Comparison of ENCODE assay signal across 8 cellular contexts in the genomic region with DNA sequence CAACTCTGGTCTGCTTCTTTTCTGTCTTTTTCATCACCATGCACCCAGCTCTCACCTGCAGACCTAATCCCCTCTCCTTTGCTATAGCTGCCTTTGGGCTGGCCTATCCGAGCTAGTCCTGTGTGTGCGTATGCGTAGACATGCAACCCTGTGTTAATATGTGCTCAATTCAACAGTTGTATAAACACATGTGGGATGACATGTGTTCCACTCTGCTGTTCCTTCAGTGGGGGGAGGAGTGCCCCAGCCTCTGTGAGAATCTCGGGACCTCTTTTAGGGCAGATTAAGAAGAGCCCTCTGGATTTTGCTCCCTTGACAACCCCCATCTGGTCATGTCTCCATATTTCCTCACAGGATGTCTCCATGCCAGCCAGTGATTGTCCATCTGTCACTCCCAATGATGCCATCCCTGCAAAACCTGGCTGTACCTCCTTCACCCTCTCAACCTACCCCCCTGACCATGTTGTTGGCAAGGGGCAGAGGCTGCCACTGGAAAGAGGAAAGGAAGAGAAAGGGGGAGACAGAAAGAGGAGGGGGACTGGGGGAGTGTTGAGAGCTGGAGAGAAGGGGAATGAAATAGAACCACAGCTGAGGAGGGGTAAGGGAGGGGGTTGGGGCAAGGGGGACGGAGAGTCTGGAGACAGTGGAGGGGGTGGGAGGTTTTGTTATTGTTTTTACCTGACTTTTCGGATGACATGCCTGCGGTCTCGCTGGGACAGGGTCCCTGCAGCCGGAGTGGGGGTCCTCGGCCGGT. TPM values are rescaled to one million over a fixed set of nuclear protein-coding genes. Genes with fewer than 3 reads are reported as not detected.
DNase-seq lines count a peak whose midpoint lies in the region; TF ChIP-seq lines count a peak whose summit lies in the region.

No MANE protein-coding gene starts in this region.

- peak overlapping the region in 57 of 59 donors; percentile 6 to 99 (median 95) for H3K27ac ChIP-seq in dorsolateral prefrontal cortex
- H3K27ac ChIP-seq in neural cell (ENCODE audit: low read length), result no peak overlapping the region
- H3K27ac ChIP-seq in effector memory CD4-positive, alpha-beta T cell (ENCODE audit: insufficient read depth, low read length, poor library complexity, severe bottlenecking), result no peak overlapping the region

- H3K4me3 ChIP-seq in AG09309 (ENCODE audit: control insufficient read depth, low read depth, low read length) (peak overlapping the region; percentile 37), dorsolateral prefrontal cortex (peak overlapping the region; percentile 22 to 95 (median 83)), neural cell (ENCODE audit: low read length) (peak overlapping the region; percentile 79), MG63 (no peak overlapping the region)
- H3K4me3 ChIP-seq in effector memory CD4-positive, alpha-beta T cell (ENCODE audit: insufficient read depth, low read depth, low read length, poor library complexity, severe bottlenecking), result no peak overlapping the region

- H3K27me3 ChIP-seq in dorsolateral prefrontal cortex (no peaks in the 10 kb centered on the region), neural cell (ENCODE audit: insufficient read depth, low read depth, low read length) (peaks cover 47% of the 10 kb centered on the region), MG63 (no peaks in the 10 kb centered on the region)
- H3K27me3 ChIP-seq in effector memory CD4-positive, alpha-beta T cell (replicated peaks; ENCODE audit: control insufficient read depth, insufficient read depth, low read length, poor library complexity, severe bottlenecking), result peaks cover 11% of the 10 kb centered on the region

- H3K36me3 ChIP-seq in neural cell (ENCODE audit: insufficient read depth, low read length) (no peaks in the 10 kb centered on the region), MG63 (no peaks in the 10 kb centered on the region)
- no peaks in the 10 kb centered on the region for H3K36me3 ChIP-seq in effector memory CD4-positive, alpha-beta T cell (ENCODE audit: control insufficient read depth, insufficient read depth, low read length)

- TF ChIP-seq CTCF in AG09309 (IDR thresholded peaks at IDR 0.05; ENCODE audit: control insufficient read depth, insufficient read depth, low read depth, low read length, missing control alignments) (no peak), dorsolateral prefrontal cortex (IDR thresholded peaks at IDR 0.05 in 54 of 56, conservative IDR thresholded peaks at IDR 0.05 in 2 of 56; ENCODE audit: low read depth in 1 of 56, partially characterized antibody in 56 of 56) (no peak), neural cell (IDR thresholded peaks at IDR 0.05; ENCODE audit: poor library complexity, severe bottlenecking) (no peak)

- H3K9me2 ChIP-seq in neural cell (ENCODE audit: insufficient read depth, low read length), result no peaks in the 10 kb centered on the region

- no peak for DNase-seq in AG09309 (ENCODE audit: low read depth)
- DNase-seq in NCI-H1694 (lab: John Stamatoyannopoulos, UW), result peak; percentile 12
- DNase-seq in dorsolateral prefrontal cortex, result peak in 1 of 10 donors; percentile 76
- DNase-seq in effector memory CD4-positive, alpha-beta T cell, result no peak
- DNase-seq in MG63, result no peak
- DNase-seq in 8988T, result no peak
- no peak for DNase-seq in ACHN

- in situ Hi-C loops in ACHN (cut with HindIII; ENCODE audit: low pct_ligation_motif_present, low pct_unique_long_range_greater_than_20kb, low sequenced_read_pairs), result no loop called here

- H3K4me1 ChIP-seq in effector memory CD4-positive, alpha-beta T cell (ENCODE audit: control insufficient read depth, insufficient read depth, low read length, poor library complexity, severe bottlenecking), result peaks cover 21% of the 10 kb centered on the region

- TF ChIP-seq RAD21 in neural cell (conservative IDR thresholded peaks at IDR 0.05), result no peak

- H3K9me3 ChIP-seq in neural cell (ENCODE audit: low read length), result no peaks in the 10 kb centered on the region
- H3K9me3 ChIP-seq in effector memory CD4-positive, alpha-beta T cell (ENCODE audit: control insufficient read depth, low read length), result no peaks in the 10 kb centered on the region
- no peaks in the 10 kb centered on the region for H3K9me3 ChIP-seq in MG63

- no peak for TF ChIP-seq EP300 in neural cell (conservative IDR thresholded peaks at IDR 0.05; ENCODE audit: poor library complexity, severe bottlenecking)

- peaks cover 9% of the 10 kb centered on the region for H3K79me2 ChIP-seq in neural cell (replicated peaks; ENCODE audit: insufficient read depth, low read length)

- no peaks in the 10 kb centered on the region for H4K20me1 ChIP-seq in neural cell (ENCODE audit: insufficient read depth)

- no peaks in the 10 kb centered on the region for H3F3A ChIP-seq in neural cell (ENCODE audit: insufficient read depth, low read length, poor library complexity, severe bottlenecking)

- H2AFZ ChIP-seq in neural cell (ENCODE audit: low read depth, low read length), result no peak overlapping the region

- intact Hi-C loops in dorsolateral prefrontal cortex (cut with DNase I), result loop anchor here in 1 of 2 donors (2.0 to 5.0 kb wide), 2 partner anchors 34 to 43 kb away; no protein-coding TSS in a partner anchor

- peak overlapping the region; percentile 51 for H3K4me2 ChIP-seq in neural cell (ENCODE audit: low read length)

- peak overlapping the region; percentile 53 for H3K9ac ChIP-seq in neural cell (ENCODE audit: low read length)

TF ChIP-seq in neural cell, 6 proteins besides CTCF, POLR2A, EP300 and RAD21:
- TF ChIP-seq TAF1 (IDR thresholded peaks at IDR 0.05; ENCODE audit: low read depth) (no peak), MXI1 (conservative IDR thresholded peaks at IDR 0.05; ENCODE audit: poor library complexity, severe bottlenecking) (peak; percentile 39), SMC3 (conservative IDR thresholded peaks at IDR 0.05; ENCODE audit: poor library complexity) (no peak), EZH2 (IDR thresholded peaks at IDR 0.05; ENCODE audit: borderline replicate concordance, insufficient read depth, low read length, poor library complexity, severe bottlenecking) (no peak), POLR2AphosphoS5 (IDR thresholded peaks at IDR 0.05) (no peak)
- TF ChIP-seq, protein P1, sequence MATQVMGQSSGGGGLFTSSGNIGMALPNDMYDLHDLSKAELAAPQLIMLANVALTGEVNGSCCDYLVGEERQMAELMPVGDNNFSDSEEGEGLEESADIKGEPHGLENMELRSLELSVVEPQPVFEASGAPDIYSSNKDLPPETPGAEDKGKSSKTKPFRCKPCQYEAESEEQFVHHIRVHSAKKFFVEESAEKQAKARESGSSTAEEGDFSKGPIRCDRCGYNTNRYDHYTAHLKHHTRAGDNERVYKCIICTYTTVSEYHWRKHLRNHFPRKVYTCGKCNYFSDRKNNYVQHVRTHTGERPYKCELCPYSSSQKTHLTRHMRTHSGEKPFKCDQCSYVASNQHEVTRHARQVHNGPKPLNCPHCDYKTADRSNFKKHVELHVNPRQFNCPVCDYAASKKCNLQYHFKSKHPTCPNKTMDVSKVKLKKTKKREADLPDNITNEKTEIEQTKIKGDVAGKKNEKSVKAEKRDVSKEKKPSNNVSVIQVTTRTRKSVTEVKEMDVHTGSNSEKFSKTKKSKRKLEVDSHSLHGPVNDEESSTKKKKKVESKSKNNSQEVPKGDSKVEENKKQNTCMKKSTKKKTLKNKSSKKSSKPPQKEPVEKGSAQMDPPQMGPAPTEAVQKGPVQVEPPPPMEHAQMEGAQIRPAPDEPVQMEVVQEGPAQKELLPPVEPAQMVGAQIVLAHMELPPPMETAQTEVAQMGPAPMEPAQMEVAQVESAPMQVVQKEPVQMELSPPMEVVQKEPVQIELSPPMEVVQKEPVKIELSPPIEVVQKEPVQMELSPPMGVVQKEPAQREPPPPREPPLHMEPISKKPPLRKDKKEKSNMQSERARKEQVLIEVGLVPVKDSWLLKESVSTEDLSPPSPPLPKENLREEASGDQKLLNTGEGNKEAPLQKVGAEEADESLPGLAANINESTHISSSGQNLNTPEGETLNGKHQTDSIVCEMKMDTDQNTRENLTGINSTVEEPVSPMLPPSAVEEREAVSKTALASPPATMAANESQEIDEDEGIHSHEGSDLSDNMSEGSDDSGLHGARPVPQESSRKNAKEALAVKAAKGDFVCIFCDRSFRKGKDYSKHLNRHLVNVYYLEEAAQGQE (IDR thresholded peaks at IDR 0.05; ENCODE audit: borderline replicate concordance), result no peak

RNA-seq across cellular contexts. Expression of a gene that starts 0.4 kb away (rescaled TPM):
- 100 to 1,000 TPM in 2 of 120 experiments, 10 to 100 TPM in 118; 29.0 to 121 (median 64.1) TPM for total RNA-seq in dorsolateral prefrontal cortex
- 0.22 TPM in 1 of 2 replicates, not detected in the other for polyA plus RNA-seq in neural cell
- 0.35 and 0.73 TPM in 2 replicates for polyA minus RNA-seq in neural cell
- total RNA-seq in MG63 (2014; rRNA removed; shearing (Covaris generic); ENCODE audit: low replicate concordance), result not detected in 2 replicates

RNA-seq across cellular contexts. Expression of a gene that starts 2.6 kb away (rescaled TPM):
- total RNA-seq in dorsolateral prefrontal cortex, result 10 to 100 TPM; 21.2 to 55.9 (median 31.2) TPM
- 53.5 and 330 TPM in 2 replicates for polyA plus RNA-seq in neural cell
- polyA minus RNA-seq in neural cell, result 28.9 and 29.7 TPM in 2 replicates
- 2.9 and 5.9 TPM in 2 replicates for total RNA-seq in MG63 (2014; rRNA removed; shearing (Covaris generic); ENCODE audit: low replicate concordance)

RNA-seq across cellular contexts. Expression of a gene that starts 13.1 kb away (rescaled TPM):
- 10 to 100 TPM in 115 of 120 experiments, 1 to 10 TPM in 5; 8.7 to 37.5 (median 19.8) TPM for total RNA-seq in dorsolateral prefrontal cortex
- 22.1 and 22.4 TPM in 2 replicates for polyA plus RNA-seq in neural cell
- 2.2 and 2.5 TPM in 2 replicates for polyA minus RNA-seq in neural cell
- total RNA-seq in MG63 (2014; rRNA removed; shearing (Covaris generic); ENCODE audit: low replicate concordance), result 1.0 and 2.8 TPM in 2 replicates

RNA-seq across cellular contexts. Expression of a gene that starts 21.2 kb away (rescaled TPM):
- total RNA-seq in dorsolateral prefrontal cortex, result 1 to 10 TPM; 2.2 to 8.2 (median 5.4) TPM
- 8.6 and 10.9 TPM in 2 replicates for polyA plus RNA-seq in neural cell
- polyA minus RNA-seq in neural cell, result 6.8 and 10.5 TPM in 2 replicates
- total RNA-seq in MG63 (2014; rRNA removed; shearing (Covaris generic); ENCODE audit: low replicate concordance), result 4.0 and 13.0 TPM in 2 replicates

RNA-seq across cellular contexts. Expression of a gene that starts 23.3 kb away (rescaled TPM):
- total RNA-seq in dorsolateral prefrontal cortex, result 100 to 1,000 TPM in 8 of 120 experiments, 10 to 100 TPM in 112; 61.3 to 117 (median 80.7) TPM
- 44.3 and 49.3 TPM in 2 replicates for polyA plus RNA-seq in neural cell
- polyA minus RNA-seq in neural cell, result 25.7 and 27.5 TPM in 2 replicates
- total RNA-seq in MG63 (2014; rRNA removed; shearing (Covaris generic); ENCODE audit: low replicate concordance), result 2.9 and 7.5 TPM in 2 replicates

Comparison
In these comparisons a context has a peak if more than half of its experiments do, and no peak if none do; other contexts are left out.
1. H3K4me3 ChIP-seq: peak in AG09309 (single experiment), dorsolateral prefrontal cortex (59 of 59) and neural cell (single experiment); none in effector memory CD4-positive, alpha-beta T cell (single experiment) and MG63 (single experiment).
2. H3K27ac ChIP-seq: peak in dorsolateral prefrontal cortex (57 of 59); none in neural cell (single experiment) and effector memory CD4-positive, alpha-beta T cell (single experiment).
3. RNA of a gene that starts 0.4 kb away (total RNA-seq): 29.0 to 121 TPM in dorsolateral prefrontal cortex; not detected in MG63; every median in the first group is over 10 times any median in the second.